8 cellular contexts compared by ENCODE assay signal in genomic region chr15:83571820-83572707, GRCh38.
A peak's percentile ranks its signal among the peaks of the same experiment; 100 is the strongest.
DNase-seq lines count a peak whose midpoint lies in the region; ATAC-seq, FAIRE-seq and TF ChIP-seq lines count a peak whose summit lies in the region.

No MANE protein-coding gene starts in this region.

- H3K56ac ChIP-seq in mesendoderm (ENCODE audit: low read length) = no peak overlapping the region

- H3K4me1 ChIP-seq in mesendoderm (ENCODE audit: control insufficient read depth, low read depth, low read length) = peaks cover 2% of the 10 kb centered on the region

- H4K8ac ChIP-seq in mesendoderm (ENCODE audit: low read depth, low read length) = no peak overlapping the region

- no peaks in the 10 kb centered on the region for H3K79me1 ChIP-seq in mesendoderm (ENCODE audit: low read length)

- H3K27me3 ChIP-seq in bronchial epithelial cell (ENCODE audit: control insufficient read depth, insufficient read depth, low read length) (no peaks in the 10 kb centered on the region), mesendoderm (ENCODE audit: insufficient read depth, low read length, poor library complexity) (no peaks in the 10 kb centered on the region)

- peak; percentile 59 for TF ChIP-seq CTCF in D721Med (IDR thresholded peaks at IDR 0.05; ENCODE audit: insufficient read depth, missing control alignments)
- peak; percentile 55 for TF ChIP-seq CTCF in LNCaP clone FGC (IDR thresholded peaks at IDR 0.05; ENCODE audit: control insufficient read depth, extremely low read depth, insufficient read depth)
- TF ChIP-seq CTCF in bronchial epithelial cell (IDR thresholded peaks at IDR 0.05; ENCODE audit: insufficient read depth, low read length, severe bottlenecking) = peak; percentile 55

- ATAC-seq in HG03460 (IDR thresholded peaks at IDR 0.05; ENCODE audit: unreplicated experiment) (no peak), GM19395 (IDR thresholded peaks at IDR 0.05; ENCODE audit: unreplicated experiment) (no peak), HG02588 (IDR thresholded peaks at IDR 0.05; ENCODE audit: unreplicated experiment) (no peak)

- no peaks in the 10 kb centered on the region for H3K79me2 ChIP-seq in mesendoderm (ENCODE audit: control insufficient read depth, insufficient read depth, low read length)

- FAIRE-seq in D721Med (lab: Jason Lieb, UNC) (no peak), bronchial epithelial cell (lab: Jason Lieb, UNC) (no peak)

- no peak overlapping the region for H3K23ac ChIP-seq in mesendoderm (ENCODE audit: low read length)

- H3K4ac ChIP-seq in mesendoderm (ENCODE audit: low read depth, low read length) = no peak overlapping the region

- WGBS in mesendoderm (ENCODE audit: extremely low coverage, insufficient coverage, low lambda C conversion rate) = no CpG with 5 or more reads among the region's 10 CpGs

- no peak overlapping the region for H2BK5ac ChIP-seq in mesendoderm (ENCODE audit: low read length)

- H3K9ac ChIP-seq in mesendoderm (ENCODE audit: low read length) = no peak overlapping the region

- no peak overlapping the region for H2BK120ac ChIP-seq in mesendoderm (ENCODE audit: low read depth, low read length)

- no peak overlapping the region for H2BK15ac ChIP-seq in mesendoderm (replicated peaks; ENCODE audit: low read depth)

- no peak overlapping the region for H4K5ac ChIP-seq in mesendoderm (ENCODE audit: low read length)

- H3K18ac ChIP-seq in mesendoderm (ENCODE audit: low read length) = no peak overlapping the region

- H3K4me2 ChIP-seq in mesendoderm (ENCODE audit: low read length) = no peak overlapping the region

- no peak overlapping the region for H2AK5ac ChIP-seq in mesendoderm (ENCODE audit: low read length)

- H3K4me3 ChIP-seq in LNCaP clone FGC (ENCODE audit: low read depth, low read length) = no peak overlapping the region
- no peak overlapping the region for H3K4me3 ChIP-seq in bronchial epithelial cell (ENCODE audit: low read depth, low read length)
- H3K4me3 ChIP-seq in mesendoderm (ENCODE audit: low read length) = no peak overlapping the region

- no peak overlapping the region for H3K27ac ChIP-seq in mesendoderm (ENCODE audit: low read depth, low read length)

- H3K36me3 ChIP-seq in bronchial epithelial cell (ENCODE audit: control insufficient read depth, insufficient read depth, low read length) (no peaks in the 10 kb centered on the region), mesendoderm (ENCODE audit: control insufficient read depth, insufficient read depth, low read length) (no peaks in the 10 kb centered on the region)

- DNase-seq in D721Med (ENCODE audit: insufficient read length, low spot score) (no peak), LNCaP clone FGC (ENCODE audit: low read depth) (peak; percentile 11), bronchial epithelial cell (ENCODE audit: low read depth) (peak; percentile 30), mesendoderm (peak; percentile 63)
- DNase-seq in activated CD4-positive, CD25-positive, alpha-beta regulatory T cell (lab: John Stamatoyannopoulos, UW) = no peak

Comparison
In these comparisons a context has a peak if more than half of its experiments do, and no peak if none do; other contexts are left out.
1. DNase-seq: peak in LNCaP clone FGC (single experiment), bronchial epithelial cell (single experiment) and mesendoderm (single experiment); none in D721Med (single experiment) and activated CD4-positive, CD25-positive, alpha-beta regulatory T cell (0 of 4).
2. Peak in every context shown above with its lines, with median percentiles within 50 percentile points of each other: CTCF ChIP-seq.